ENCODE assay signal across 8 cellular contexts in genomic region chr3:169764453-169765280, GRCh38. TPM values are rescaled to one million over a fixed set of nuclear protein-coding genes. Genes with fewer than 3 reads are reported as not detected.
DNase-seq lines count a peak whose midpoint lies in the region; ATAC-seq and TF ChIP-seq lines count a peak whose summit lies in the region.

Gene TERC, minus strand, starts transcription at chr3:169765060.

- no peaks in the 10 kb centered on the region for H3K27me3 Mint-ChIP-seq in CD8-positive, alpha-beta memory T cell
- H3K27me3 Mint-ChIP-seq in endodermal cell (ENCODE audit: insufficient read depth), result no peaks in the 10 kb centered on the region

- peak within 1 kb of the TSS; percentile 92 for H3K27ac ChIP-seq in CD8-positive, alpha-beta memory T cell (ENCODE audit: low read depth, low read length)
- no peak within 1 kb of the TSS for H3K27ac ChIP-seq in endodermal cell (ENCODE audit: low read depth, low read length)
- peak within 1 kb of the TSS; percentile 15 for H3K27ac ChIP-seq in mesendoderm (ENCODE audit: low read depth, low read length)

- H3K18ac ChIP-seq in mesendoderm (ENCODE audit: low read length), result peak within 1 kb of the TSS; percentile 69

- peak within 1 kb of the TSS; percentile 87 for H3K56ac ChIP-seq in mesendoderm (ENCODE audit: low read length)

- no peak within 1 kb of the TSS for H2BK5ac ChIP-seq in mesendoderm (ENCODE audit: low read length)

- POLR2A ChIA-PET in CD8-positive, alpha-beta memory T cell (lab: Charles Lee), result interaction anchor here (0.5 to 2.7 kb wide), 7 partner anchors 8 to 1105 kb away, joined by 3 to 31 read pairs (median 5); partner anchors contain the start of genes MYNN, RPL22L1, SEC62 and SKIL

- peak; percentile 77 for ATAC-seq in GM19455 (IDR thresholded peaks at IDR 0.05; ENCODE audit: unreplicated experiment)

- no peaks in the 10 kb centered on the region for H3K27me3 ChIP-seq in CD8-positive, alpha-beta memory T cell (ENCODE audit: insufficient read depth, low read length, poor library complexity, severe bottlenecking)
- H3K27me3 ChIP-seq in endodermal cell (ENCODE audit: control insufficient read depth, insufficient read depth, low read length, poor library complexity, severe bottlenecking) (no peaks in the 10 kb centered on the region), mesendoderm (ENCODE audit: insufficient read depth, low read length, poor library complexity) (no peaks in the 10 kb centered on the region)

- H2BK120ac ChIP-seq in mesendoderm (ENCODE audit: low read depth, low read length), result no peak within 1 kb of the TSS

- H3K36me3 ChIP-seq in CD8-positive, alpha-beta memory T cell (ENCODE audit: insufficient read depth, low read length), result no peaks in the 10 kb centered on the region
- H3K36me3 ChIP-seq in endodermal cell (ENCODE audit: control insufficient read depth, insufficient read depth, low read length) (no peaks in the 10 kb centered on the region), mesendoderm (ENCODE audit: control insufficient read depth, insufficient read depth, low read length) (no peaks in the 10 kb centered on the region)

- no peak within 1 kb of the TSS for H2AK5ac ChIP-seq in mesendoderm (ENCODE audit: low read length)

- DNase-seq in CD8-positive, alpha-beta memory T cell, result peak; percentile 86 to 97 (median 95)
- DNase-seq in HK-2 (ENCODE audit: unreplicated experiment), result peak; percentile 97
- DNase-seq in NOMO-1 treated with DMSO at 0.1 percent for 48 hours (lab: John Stamatoyannopoulos, UW; ENCODE audit: unreplicated experiment), result peak; percentile 92
- DNase-seq in activated CD8-positive, alpha-beta memory T cell treated with anti-CD3 and anti-CD28 coated beads, Interleukin-2, amount 50 U/mL, for 24 hours (ENCODE audit: extremely low read depth), result peak; percentile 81
- DNase-seq in endodermal cell, result peak; percentile 95
- peak; percentile 94 for DNase-seq in mesendoderm
- DNase-seq in stimulated activated CD8-positive, alpha-beta memory T cell treated with anti-CD3 and anti-CD28 coated beads, Interleukin-15, amount 100 ng/mL, for 1 hour (ENCODE audit: low read depth), result peak; percentile 80

- H3K36me3 Mint-ChIP-seq in CD8-positive, alpha-beta memory T cell, result peaks cover 0 to 5% (median 0%) of the 10 kb centered on the region in 3 donors
- peaks cover 2% of the 10 kb centered on the region for H3K36me3 Mint-ChIP-seq in endodermal cell (ENCODE audit: low read depth)

- peak within 1 kb of the TSS; percentile 89 to 99 (median 98) for H3K27ac Mint-ChIP-seq in CD8-positive, alpha-beta memory T cell
- peak within 1 kb of the TSS; percentile 90 for H3K27ac Mint-ChIP-seq in endodermal cell

- H3K9me3 Mint-ChIP-seq in CD8-positive, alpha-beta memory T cell, result peaks cover 0 to 13% (median 0%) of the 10 kb centered on the region in 5 donors
- peaks cover 16% of the 10 kb centered on the region for H3K9me3 Mint-ChIP-seq in endodermal cell

- peaks cover 27 to 38% (median 32%) of the 10 kb centered on the region in 3 donors for H3K4me1 Mint-ChIP-seq in CD8-positive, alpha-beta memory T cell
- H3K4me1 Mint-ChIP-seq in endodermal cell, result peaks cover 4% of the 10 kb centered on the region

- TF ChIP-seq CTCF in endodermal cell (conservative IDR thresholded peaks at IDR 0.05), result no peak

- CTCF ChIA-PET in CD8-positive, alpha-beta memory T cell (lab: Charles Lee), result interaction anchor here (1.0 to 1.5 kb wide), 3 partner anchors 9 to 269 kb away, joined by 3 to 5 read pairs (median 3); partner anchors contain the start of gene MYNN

- H3K23ac ChIP-seq in mesendoderm (ENCODE audit: low read length), result no peak within 1 kb of the TSS

- peak within 1 kb of the TSS; percentile 49 for H3K4ac ChIP-seq in mesendoderm (ENCODE audit: low read depth, low read length)

- peak within 1 kb of the TSS; percentile 78 for H4K5ac ChIP-seq in mesendoderm (ENCODE audit: low read length)

- H3K79me1 ChIP-seq in mesendoderm (ENCODE audit: low read length), result no peaks in the 10 kb centered on the region

- H3K4me3 ChIP-seq in CD8-positive, alpha-beta memory T cell (ENCODE audit: low read length), result peak within 1 kb of the TSS; percentile 96
- H3K4me3 ChIP-seq in endodermal cell (ENCODE audit: low read length), result peak within 1 kb of the TSS; percentile 79
- H3K4me3 ChIP-seq in mesendoderm (ENCODE audit: low read length), result peak within 1 kb of the TSS; percentile 31

- H3K4me1 ChIP-seq in CD8-positive, alpha-beta memory T cell (ENCODE audit: insufficient read depth, low read length), result peaks cover 13% of the 10 kb centered on the region
- H3K4me1 ChIP-seq in endodermal cell (ENCODE audit: control insufficient read depth, insufficient read depth, low read length) (no peaks in the 10 kb centered on the region), mesendoderm (ENCODE audit: control insufficient read depth, low read depth, low read length) (no peaks in the 10 kb centered on the region)

- peak within 1 kb of the TSS; percentile 47 for H3K9ac ChIP-seq in endodermal cell (ENCODE audit: extremely low read depth, low read length, poor library complexity, severe bottlenecking)
- peak within 1 kb of the TSS; percentile 80 for H3K9ac ChIP-seq in mesendoderm (ENCODE audit: low read length)

- peak within 1 kb of the TSS; percentile 9 for H3K4me2 ChIP-seq in mesendoderm (ENCODE audit: low read length)

- no peak within 1 kb of the TSS for H4K8ac ChIP-seq in mesendoderm (ENCODE audit: low read depth, low read length)

- H2BK15ac ChIP-seq in mesendoderm (replicated peaks; ENCODE audit: low read depth), result no peak within 1 kb of the TSS

- 59 to 68% methylated on average over 50 to 77 of the region's 77 CpGs for WGBS in endodermal cell (ENCODE audit: insufficient coverage in 1 of 2, insufficient read length in 1 of 2), 2 experiments
- no CpG with 5 or more reads among the region's 77 CpGs for WGBS in mesendoderm (ENCODE audit: extremely low coverage, insufficient coverage, low lambda C conversion rate)

- no peaks in the 10 kb centered on the region for H3K9me3 ChIP-seq in CD8-positive, alpha-beta memory T cell (ENCODE audit: low read length)
- peaks cover 11% of the 10 kb centered on the region for H3K9me3 ChIP-seq in endodermal cell (ENCODE audit: control insufficient read depth, low read length)

- H3K4me3 Mint-ChIP-seq in CD8-positive, alpha-beta memory T cell, result peak within 1 kb of the TSS; percentile 89 to 99 (median 98)
- peak within 1 kb of the TSS; percentile 82 for H3K4me3 Mint-ChIP-seq in endodermal cell

- no peaks in the 10 kb centered on the region for H3K79me2 ChIP-seq in mesendoderm (ENCODE audit: control insufficient read depth, insufficient read depth, low read length)

RNA-seq across cellular contexts. Expression of gene TERC, which starts in this region (rescaled TPM):
- total RNA-seq in CD8-positive, alpha-beta memory T cell, result 10 to 100 TPM; 13.7 to 15.5 TPM
- polyA plus RNA-seq in CD8-positive, alpha-beta memory T cell, result 0.72 TPM
- 10 to 100 TPM in 1 of 2 donors, 1 to 10 TPM in 1; 9.4 to 11.1 TPM for total RNA-seq in endodermal cell
- 5.2 TPM for polyA plus RNA-seq in endodermal cell (2013, experiment 1 of 2)
- polyA plus RNA-seq in endodermal cell (2013, experiment 2 of 2), result 8.3 TPM
- polyA plus RNA-seq in mesendoderm (2013, experiment 1 of 2), result 0.84 TPM
- polyA plus RNA-seq in mesendoderm (2013, experiment 2 of 2), result 0.74 TPM

Comparison
In these comparisons a context has a peak if more than half of its experiments do, and no peak if none do; other contexts are left out.
1. H3K4me3 ChIP-seq: peak in every context shown above with its lines; median percentile 96 in CD8-positive, alpha-beta memory T cell; 79 in endodermal cell; 31 in mesendoderm.